Comparison of ENCODE assay signal across 27 cellular contexts in genomic region chr15:77692614-77693013, GRCh38. TPM values are rescaled to one million over a fixed set of nuclear protein-coding genes. Genes with fewer than 3 reads are reported as not detected.
DNase-seq lines count a peak whose midpoint lies in the region; ATAC-seq, FAIRE-seq and TF ChIP-seq lines count a peak whose summit lies in the region.
"Had no signal": no experiment of that assay in that cellular context is flagged by ENCODE, and none has a peak within 500 bp of the region (broad histone marks: within the 10 kb centered on the region; RNA-seq: fewer than 3 reads in every experiment).

No MANE protein-coding gene starts in this region.

- H3K27me3 ChIP-seq in H1 (replicated peaks in 1 of 4; ENCODE audit: control insufficient read depth in 3 of 4, extremely low read depth in 1 of 4, insufficient read depth in 3 of 4, low read length in 3 of 4), result no peaks in the 10 kb centered on the region
- H3K27me3 ChIP-seq in trophoblast cell (ENCODE audit: insufficient read depth, low read length), result no peaks in the 10 kb centered on the region
- no peaks in the 10 kb centered on the region for H3K27me3 ChIP-seq in Caco-2 (replicated peaks; ENCODE audit: control insufficient read depth, insufficient read depth, low read length)
- H3K27me3 ChIP-seq: BE2C, BLaER1 had no signal

- no peaks in the 10 kb centered on the region for H3K9me3 Mint-ChIP-seq in WTC11
- H3K9me3 Mint-ChIP-seq in Caco-2 (ENCODE audit: unreplicated experiment), result no peaks in the 10 kb centered on the region
- H3K9me3 Mint-ChIP-seq: CD8-positive, alpha-beta memory T cell had no signal

- H3K4me1 ChIP-seq in HEK293 (ENCODE audit: control insufficient read depth, insufficient read depth, low read length), result no peaks in the 10 kb centered on the region
- peaks cover 0 to 3% (median 0%) of the 10 kb centered on the region in 4 experiments; a peak in 2 of 7 replicates for H3K4me1 ChIP-seq in H1 (replicated peaks in 1 of 4; ENCODE audit: control insufficient read depth in 3 of 4, insufficient read depth in 4 of 4, low read length in 3 of 4)
- no peaks in the 10 kb centered on the region for H3K4me1 ChIP-seq in trophoblast cell (ENCODE audit: control insufficient read depth in 1 of 2, insufficient read depth in 2 of 2, low read length in 2 of 2)
- no peaks in the 10 kb centered on the region for H3K4me1 ChIP-seq in Caco-2
- H3K4me1 ChIP-seq: BLaER1 had no signal

- peak overlapping the region; percentile 15; the same call in 1 of the 2 replicates for H2BK20ac ChIP-seq in H1 (ENCODE audit: low read length)

- no peaks in the 10 kb centered on the region for H3K27me3 Mint-ChIP-seq in WTC11 (ENCODE audit: low read depth)
- H3K27me3 Mint-ChIP-seq in Caco-2 (ENCODE audit: insufficient read depth, unreplicated experiment), result peaks cover 27% of the 10 kb centered on the region

- H3K4me3 Mint-ChIP-seq in WTC11 (no peak overlapping the region), Caco-2 (ENCODE audit: unreplicated experiment) (no peak overlapping the region)
- H3K4me3 Mint-ChIP-seq: CD14-positive monocyte; CD4-positive, alpha-beta memory T cell; CD8-positive, alpha-beta memory T cell had no signal

- CTCF ChIA-PET in HEK293 (lab: Yijun Ruan, JAX) (interaction anchor here (0.7 kb wide), 1 partner anchor 59 kb away, joined by 3 read pairs; no protein-coding TSS in a partner anchor), WTC11 (lab: Charles Lee) (interaction anchor here (0.9 to 1.1 kb wide), 2 partner anchors 92 to 129 kb away, joined by 3 read pairs; no protein-coding TSS in a partner anchor), H1 (lab: Charles Lee; ENCODE audit: partially characterized antibody) (interaction anchor here (0.7 to 0.9 kb wide), 2 partner anchors 56 to 132 kb away, joined by 3 read pairs; no protein-coding TSS in a partner anchor), Caco-2 (lab: Charles Lee) (no interaction called here)

- DNase-seq in WTC11 (ENCODE audit: low spot score) (no peak), H1 (ENCODE audit: low read depth in 1 of 2, low spot score in 2 of 2) (no peak), trophoblast cell (no peak), cerebellar cortex (ENCODE audit: low spot score) (no peak), Caco-2 (no peak)
- DNase-seq: 8988T; ACHN; BE2C; C1 segment of cervical spinal cord; Calu3; CD4-positive, alpha-beta memory T cell; CD4-positive, CD25-positive, alpha-beta regulatory T cell; CD8-positive, alpha-beta memory T cell; COR-L47; DMS79 treated with DMSO at 0.1 percent for 48 hours; GF-D8 had no signal

- H3K14ac ChIP-seq in H1 (ENCODE audit: insufficient read length) (no peak overlapping the region), trophoblast cell (ENCODE audit: low read length) (no peak overlapping the region)

- H3K36me3 Mint-ChIP-seq in WTC11 (no peaks in the 10 kb centered on the region), Caco-2 (ENCODE audit: insufficient read depth, unreplicated experiment) (no peaks in the 10 kb centered on the region)
- H3K36me3 Mint-ChIP-seq: CD14-positive monocyte; CD4-positive, alpha-beta memory T cell; CD4-positive, CD25-positive, alpha-beta regulatory T cell had no signal

- H3K9ac ChIP-seq in H1 (replicated peaks in 1 of 4; ENCODE audit: extremely low read depth in 1 of 4, low read depth in 3 of 4, low read length in 3 of 4), result no peak overlapping the region
- no peak overlapping the region for H3K9ac ChIP-seq in trophoblast cell (ENCODE audit: low read length)
- H3K9ac ChIP-seq: BLaER1 had no signal

- H2BK5ac ChIP-seq in H1 (ENCODE audit: low read depth, low read length) (no peak overlapping the region), trophoblast cell (ENCODE audit: low read depth, low read length, poor library complexity) (no peak overlapping the region)

- H3K4ac ChIP-seq in H1 (replicated peaks; ENCODE audit: insufficient read length, low read depth, low read length), result no peak overlapping the region
- H3K4ac ChIP-seq in trophoblast cell (ENCODE audit: low read depth, low read length), result no peak overlapping the region

- no peak for TF ChIP-seq POLR2A in H1 (IDR thresholded peaks at IDR 0.05; ENCODE audit: control extremely low read depth in 1 of 2, low read depth in 2 of 2, low read length in 2 of 2)

- H3K27ac Mint-ChIP-seq in WTC11, result no peak overlapping the region
- no peak overlapping the region for H3K27ac Mint-ChIP-seq in Caco-2 (ENCODE audit: unreplicated experiment)
- H3K27ac Mint-ChIP-seq: CD14-positive monocyte; CD4-positive, CD25-positive, alpha-beta regulatory T cell; CD8-positive, alpha-beta memory T cell had no signal

- no TSS peak for BruUV-seq in Caco-2 (replicated peaks; lab: Mats Ljungman, UMichigan)

- FAIRE-seq in H1 (lab: Jason Lieb, UNC), result no peak
- FAIRE-seq: A204.1, D721Med, G401.6, GM12892, GM18507 had no signal

- H3K9me3 ChIP-seq in HEK293 (ENCODE audit: control insufficient read depth, insufficient read depth, low read depth, low read length) (no peaks in the 10 kb centered on the region), H1 (ENCODE audit: insufficient read depth in 2 of 2, low read depth in 1 of 2, low read length in 1 of 2) (no peaks in the 10 kb centered on the region), trophoblast cell (ENCODE audit: insufficient read depth, low read depth, low read length) (no peaks in the 10 kb centered on the region), Caco-2 (no peaks in the 10 kb centered on the region)
- H3K9me3 ChIP-seq: BE2C, BLaER1 had no signal

- H3K23me2 ChIP-seq in H1 (ENCODE audit: low read depth, low read length), result no peaks in the 10 kb centered on the region

- H2AFZ ChIP-seq in H1 (ENCODE audit: low read length) (no peak overlapping the region), trophoblast cell (ENCODE audit: insufficient read depth, low read length, poor library complexity) (no peak overlapping the region)

- no peak for TF ChIP-seq CTCF in HEK293 (tag by site-specific recombination; IDR thresholded peaks at IDR 0.05)
- no peak for TF ChIP-seq CTCF in WTC11 (IDR thresholded peaks at IDR 0.05)
- TF ChIP-seq CTCF in H1 (IDR thresholded peaks at IDR 0.05; ENCODE audit: control extremely low read depth in 1 of 3, insufficient read depth in 1 of 3, low read depth in 1 of 3, low read length in 3 of 3), result no peak
- no peak for TF ChIP-seq CTCF in Caco-2 (IDR thresholded peaks at IDR 0.05; ENCODE audit: insufficient read depth in 1 of 2, low read depth in 1 of 2, low read length in 1 of 2, severe bottlenecking in 1 of 2, unreplicated experiment in 1 of 2)

- H3K79me2 ChIP-seq in H1 (ENCODE audit: control insufficient read depth in 1 of 2, insufficient read depth in 2 of 2, low read length in 2 of 2) (no peaks in the 10 kb centered on the region), trophoblast cell (ENCODE audit: control insufficient read depth, insufficient read depth, low read length, poor library complexity) (no peaks in the 10 kb centered on the region)

- H3K27ac ChIP-seq in HEK293 (ENCODE audit: extremely low read depth, low read depth, low read length) (no peak overlapping the region), H1 (ENCODE audit: low read depth, low read length) (no peak overlapping the region), trophoblast cell (ENCODE audit: low read depth, low read length) (no peak overlapping the region)
- H3K27ac ChIP-seq: BLaER1 had no signal

- H2AK5ac ChIP-seq in H1 (ENCODE audit: low read depth, low read length), result 0 out of 2 replicates have a peak overlapping the region, but pooled peaks have one; percentile 53
- no peak overlapping the region for H2AK5ac ChIP-seq in trophoblast cell (ENCODE audit: low read length)

- H3K4me2 ChIP-seq in H1 (ENCODE audit: insufficient read depth in 1 of 2, low read depth in 2 of 2, low read length in 2 of 2), result no peak overlapping the region; a peak in 1 of 4 replicates
- no peak overlapping the region for H3K4me2 ChIP-seq in trophoblast cell (ENCODE audit: low read length)
- H3K4me2 ChIP-seq: BLaER1 had no signal

- WGBS in H1 (ENCODE audit: extremely low coverage in 1 of 2, insufficient coverage in 1 of 2, insufficient read length in 1 of 2, insufficient replicate concordance in 2 of 2, low coverage in 1 of 2, low lambda C conversion rate in 2 of 2, missing lambda C conversion rate in 1 of 2), 2 experiments, result 74% methylated on average over 11 of the region's 11 CpGs; no CpG with 5 or more reads in 1 of the 2 experiments
- no CpG with 5 or more reads among the region's 11 CpGs for WGBS in trophoblast cell (ENCODE audit: extremely low coverage, insufficient coverage, insufficient read length)

- TF ChIP-seq EP300 in H1 (IDR thresholded peaks at IDR 0.05; ENCODE audit: borderline replicate concordance in 1 of 2, low read depth in 2 of 2, low read length in 2 of 2), result no peak

- H4K12ac ChIP-seq in trophoblast cell (ENCODE audit: low read depth, low read length), result no peak overlapping the region

- H3K18ac ChIP-seq in H1 (ENCODE audit: extremely low read depth, low read length) (no peak overlapping the region), trophoblast cell (ENCODE audit: low read length) (no peak overlapping the region)

- H2BK120ac ChIP-seq in H1 (replicated peaks; ENCODE audit: low read depth, low read length) (no peak overlapping the region), trophoblast cell (ENCODE audit: insufficient read depth, low read length, poor library complexity) (no peak overlapping the region)

- TF ChIP-seq RAD21 in H1 (IDR thresholded peaks at IDR 0.05 in 1 of 2, conservative IDR thresholded peaks at IDR 0.05 in 1 of 2; ENCODE audit: low read depth in 2 of 2, low read length in 2 of 2), result no peak

- peak; percentile 39; the same call in 1 of the 2 replicates for ATAC-seq in WTC11
- no peak for ATAC-seq in HG03565 (IDR thresholded peaks at IDR 0.05; ENCODE audit: unreplicated experiment)
- no peak for ATAC-seq in GM18907 (IDR thresholded peaks at IDR 0.05; ENCODE audit: unreplicated experiment)

- intact Hi-C loops in Caco-2 (cut with micrococcal nuclease; ENCODE audit: unreplicated experiment), result no loop called here

- POLR2A ChIA-PET in HEK293 (lab: Yijun Ruan, JAX), result no interaction called here
- POLR2A ChIA-PET in WTC11 (lab: Charles Lee), result no interaction called here
- POLR2A ChIA-PET in H1 (lab: Charles Lee; ENCODE audit: partially characterized antibody), result no interaction called here
- POLR2A ChIA-PET in Caco-2 (lab: Charles Lee), result no interaction called here

- no peak overlapping the region for H3K56ac ChIP-seq in H1 (replicated peaks; ENCODE audit: insufficient read length, low read depth, low read length)

- H4K5ac ChIP-seq in H1 (ENCODE audit: insufficient read length, low read depth, low read length), result no peak overlapping the region

- H4K91ac ChIP-seq in H1 (replicated peaks; ENCODE audit: insufficient read length, low read length), result no peak overlapping the region
- no peak overlapping the region for H4K91ac ChIP-seq in trophoblast cell (ENCODE audit: low read depth, low read length)

- H2BK12ac ChIP-seq in H1 (ENCODE audit: low read depth, low read length) (no peak overlapping the region), trophoblast cell (ENCODE audit: low read length) (no peak overlapping the region)

- H3K79me1 ChIP-seq in H1 (ENCODE audit: low read depth, low read length) (no peaks in the 10 kb centered on the region), trophoblast cell (ENCODE audit: low read length) (no peaks in the 10 kb centered on the region)

- H4K20me1 ChIP-seq in H1 (replicated peaks in 1 of 2; ENCODE audit: control insufficient read depth in 1 of 2, insufficient read depth in 2 of 2, low read length in 2 of 2), result no peaks in the 10 kb centered on the region
- H4K20me1 ChIP-seq: BLaER1 had no signal

- H3K23ac ChIP-seq in H1 (ENCODE audit: insufficient read length) (no peak overlapping the region), trophoblast cell (ENCODE audit: low read length) (no peak overlapping the region)

- peak overlapping the region; percentile 36; the same call in 1 of the 2 replicates for H2BK15ac ChIP-seq in H1 (ENCODE audit: low read length)

- H3K4me3 ChIP-seq in HEK293 (ENCODE audit: low read depth, low read length) (no peak overlapping the region), H1 (ENCODE audit: extremely low read depth in 1 of 4, insufficient read depth in 2 of 4, low read depth in 3 of 4, low read length in 4 of 4) (no peak overlapping the region), trophoblast cell (ENCODE audit: low read depth, low read length) (peak overlapping the region; percentile 40), Caco-2 (ENCODE audit: low read depth, low read length) (no peak overlapping the region)
- H3K4me3 ChIP-seq: BLaER1 had no signal

- peaks cover 4% of the 10 kb centered on the region for H3K4me1 Mint-ChIP-seq in WTC11
- H3K4me1 Mint-ChIP-seq in Caco-2 (ENCODE audit: low read depth, unreplicated experiment), result no peaks in the 10 kb centered on the region
- H3K4me1 Mint-ChIP-seq: CD14-positive monocyte; CD4-positive, alpha-beta memory T cell; CD4-positive, CD25-positive, alpha-beta regulatory T cell; CD8-positive, alpha-beta memory T cell had no signal

- H4K8ac ChIP-seq in H1 (ENCODE audit: extremely low read depth, insufficient read depth, low read length) (no peak overlapping the region; the same call in 1 of the 2 replicates), trophoblast cell (ENCODE audit: low read depth, low read length) (no peak overlapping the region)

- H3K36me3 ChIP-seq in HEK293 (ENCODE audit: control insufficient read depth in 2 of 2, insufficient read depth in 1 of 2, low read length in 2 of 2) (no peaks in the 10 kb centered on the region), H1 (ENCODE audit: control insufficient read depth in 2 of 4, insufficient read depth in 4 of 4, low read length in 3 of 4) (no peaks in the 10 kb centered on the region), trophoblast cell (ENCODE audit: control insufficient read depth in 1 of 2, insufficient read depth in 2 of 2, low read length in 2 of 2) (no peaks in the 10 kb centered on the region), Caco-2 (ENCODE audit: control insufficient read depth, insufficient read depth, low read length) (no peaks in the 10 kb centered on the region)
- H3K36me3 ChIP-seq: BE2C, BLaER1 had no signal

RNA-seq across cellular contexts. Expression of gene LINGO1, which starts 59.9 kb away (rescaled TPM):
- total RNA-seq in WTC11 (2021) (51.3 to 60.5 TPM (median 58.9 TPM) in 3 replicates), Caco-2 (2022) (1.3 and 1.4 TPM in 2 replicates)
- 56.4 and 57.1 TPM in 2 replicates for total RNA-seq in H1 (2021; fragmentation: NEBNext Ultra II Directional; extraction: Animal tissue kit (Norgen Biotek cat#: 25700))
- polyA plus RNA-seq in H1 (2011; rRNA removed), result 114 and 166 TPM in 2 replicates
- 51.3 TPM for polyA plus RNA-seq in H1 (2011; cell fraction: cytosol; rRNA removed)
- 94.7 TPM for polyA plus RNA-seq in H1 (2011; cell fraction: nucleus; rRNA removed)
- 31.6 to 91.8 TPM (median 75.5 TPM) in 4 replicates for polyA plus RNA-seq in H1 (2012, experiment 1 of 2)
- 55.3 TPM for polyA plus RNA-seq in H1 (2012, experiment 2 of 2)
- polyA plus RNA-seq in H1 (2013, experiment 1 of 2), result 73.3 TPM
- 75.1 TPM for polyA plus RNA-seq in H1 (2013, experiment 2 of 2)
- 33.5 and 61.7 TPM in 2 replicates for polyA minus RNA-seq in H1 (2011; rRNA and poly(A)+ RNA removed)
- 36.0 TPM for polyA minus RNA-seq in H1 (2011; cell fraction: cytosol; rRNA and poly(A)+ RNA removed)
- polyA minus RNA-seq in H1 (2011; cell fraction: nucleus; rRNA and poly(A)+ RNA removed), result 39.2 TPM
- polyA plus RNA-seq in trophoblast cell (2013), result 9.3 and 10.8 TPM in 2 replicates
- total RNA-seq: Calu3; CD4-positive, alpha-beta memory T cell; CD4-positive, CD25-positive, alpha-beta regulatory T cell; CD8-positive, alpha-beta memory T cell had no signal
- polyA plus RNA-seq: AG04450; CD14-positive monocyte; CD4-positive, alpha-beta memory T cell; CD4-positive, CD25-positive, alpha-beta regulatory T cell; CD8-positive, alpha-beta memory T cell had no signal

Comparison
In these comparisons a context has a peak if more than half of its experiments do, and no peak if none do; other contexts are left out.
1. RNA of gene LINGO1, which starts 59.9 kb away (total RNA-seq): 56.4 to 57.1 TPM in H1 and 51.3 to 60.5 TPM in WTC11; 1.3 to 1.4 TPM in Caco-2; every median in the first group is over 10 times any median in the second.